Comparison of ENCODE assay signal across 13 cellular contexts in the genomic region with DNA sequence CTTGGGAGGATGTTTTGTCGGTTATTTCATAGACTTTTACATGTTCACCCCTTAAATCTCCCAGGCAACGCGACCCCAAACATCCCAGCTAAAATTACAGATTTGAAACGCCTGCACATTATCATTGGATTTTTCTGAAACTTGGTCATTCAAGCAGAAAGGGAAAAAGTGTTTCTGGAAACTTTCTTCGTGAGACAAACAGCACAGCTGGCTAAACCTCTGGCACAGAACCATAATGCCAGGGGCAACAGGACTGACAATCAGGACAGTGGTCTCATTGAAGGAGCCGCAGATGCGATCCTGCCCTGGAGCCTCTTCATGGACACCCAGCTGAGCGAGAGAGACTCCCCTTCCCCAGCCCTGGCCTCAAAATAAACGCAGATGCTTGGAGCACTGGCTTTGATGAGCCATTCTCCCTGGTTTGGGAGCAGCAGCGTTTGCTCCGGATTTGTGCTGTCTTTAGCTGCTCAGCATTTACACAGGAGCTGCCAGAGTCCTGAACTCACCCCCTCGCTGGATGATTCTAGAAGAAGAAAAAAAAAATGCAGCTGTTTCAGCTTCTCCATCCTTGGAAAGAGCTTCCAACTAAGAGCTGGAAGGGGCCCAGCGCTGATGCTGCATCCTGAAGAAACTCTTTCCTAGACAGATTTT. TPM values are rescaled to one million over a fixed set of nuclear protein-coding genes. Genes with fewer than 3 reads are reported as not detected.
DNase-seq lines count a peak whose midpoint lies in the region; ATAC-seq and TF ChIP-seq lines count a peak whose summit lies in the region.
"Had no signal": no experiment of that assay in that cellular context is flagged by ENCODE, and none has a peak within 500 bp of the region (broad histone marks: within the 10 kb centered on the region; RNA-seq: fewer than 3 reads in every experiment).

No MANE protein-coding gene starts in this region.

- no peak for TF ChIP-seq RAD21 in Ishikawa (IDR thresholded peaks at IDR 0.05; ENCODE audit: low read depth)

- TF ChIP-seq CTCF in coronary artery (IDR thresholded peaks at IDR 0.05) = no peak
- no peak for TF ChIP-seq CTCF in WERI-Rb-1 (IDR thresholded peaks at IDR 0.05; ENCODE audit: low read depth, low read length)

- intact Hi-C loops in left colon (cut with DNase I, micrococcal nuclease) (no loop called here), sciatic nerve (cut with DNase I) (no loop called here)

- H3K36me3 ChIP-seq in WERI-Rb-1 = no peaks in the 10 kb centered on the region
- H3K36me3 ChIP-seq: BLaER1 had no signal

- H3K27ac ChIP-seq in coronary artery (peak overlapping the region in 1 of 2 donors; percentile 72), WERI-Rb-1 (no peak overlapping the region)
- H3K27ac ChIP-seq: BLaER1 had no signal

- peaks cover 2% of the 10 kb centered on the region for H3K27me3 ChIP-seq in WERI-Rb-1 (ENCODE audit: insufficient read depth, low read depth, severe bottlenecking)
- H3K27me3 ChIP-seq: BLaER1 had no signal

- ATAC-seq in left colon = no peak
- ATAC-seq in sciatic nerve = peak; percentile 85

- peak overlapping the region; percentile 35 for H3K4me3 ChIP-seq in coronary artery
- H3K4me3 ChIP-seq in WERI-Rb-1 (ENCODE audit: low read depth, low read length) = no peak overlapping the region
- H3K4me3 ChIP-seq: BLaER1 had no signal

- DNase-seq in coronary artery (ENCODE audit: low spot score) (no peak), left colon (peak; percentile 45 to 49), sciatic nerve (ENCODE audit: low spot score) (peak; percentile 83), HCEC 1CT (no peak), NCI-H2029 (lab: John Stamatoyannopoulos, UW) (no peak), WERI-Rb-1 (no peak)
- no peak for DNase-seq in central memory CD4-positive, alpha-beta T cell
- DNase-seq: glutamatergic neuron, MV-4-11, naive B cell, T1000 had no signal

- peak; percentile 18; the same call in 1 of the 2 replicates for TF ChIP-seq EP300 in Ishikawa (IDR thresholded peaks at IDR 0.05; ENCODE audit: borderline replicate concordance)

- H3K9me3 ChIP-seq in WERI-Rb-1 (ENCODE audit: severe bottlenecking) = no peaks in the 10 kb centered on the region
- H3K9me3 ChIP-seq: BLaER1 had no signal

TF ChIP-seq in Ishikawa, 13 proteins besides CTCF, POLR2A, EP300 and RAD21:
- TF ChIP-seq YY1 (IDR thresholded peaks at IDR 0.05; ENCODE audit: low read depth) (no peak), NFIC (IDR thresholded peaks at IDR 0.05) (0 out of 2 replicates have a peak, but pooled peaks have one; percentile 39)
TF ChIP-seq in Ishikawa: peak in this region for 1.

RNA-seq across cellular contexts. Expression of gene AFAP1L2, which starts 30.0 kb away (rescaled TPM):
- total RNA-seq in left colon (10 to 100 TPM in 1 of 2 donors, 1 to 10 TPM in 1; 8.9 to 12.5 TPM), sciatic nerve (144 TPM)

Comparison
In these comparisons a context has a peak if more than half of its experiments do, and no peak if none do; other contexts are left out.
1. DNase-seq: peak in left colon (2 of 2) and sciatic nerve (single experiment); none in coronary artery (single experiment), HCEC 1CT (single experiment), NCI-H2029 (single experiment), WERI-Rb-1 (single experiment) and central memory CD4-positive, alpha-beta T cell (single experiment).
2. RNA of gene AFAP1L2, which starts 30.0 kb away (total RNA-seq): 144 TPM in sciatic nerve (single experiment); 8.9 to 12.5 TPM in left colon; every median in the first group is over 10 times any median in the second.